In the genomic region with DNA sequence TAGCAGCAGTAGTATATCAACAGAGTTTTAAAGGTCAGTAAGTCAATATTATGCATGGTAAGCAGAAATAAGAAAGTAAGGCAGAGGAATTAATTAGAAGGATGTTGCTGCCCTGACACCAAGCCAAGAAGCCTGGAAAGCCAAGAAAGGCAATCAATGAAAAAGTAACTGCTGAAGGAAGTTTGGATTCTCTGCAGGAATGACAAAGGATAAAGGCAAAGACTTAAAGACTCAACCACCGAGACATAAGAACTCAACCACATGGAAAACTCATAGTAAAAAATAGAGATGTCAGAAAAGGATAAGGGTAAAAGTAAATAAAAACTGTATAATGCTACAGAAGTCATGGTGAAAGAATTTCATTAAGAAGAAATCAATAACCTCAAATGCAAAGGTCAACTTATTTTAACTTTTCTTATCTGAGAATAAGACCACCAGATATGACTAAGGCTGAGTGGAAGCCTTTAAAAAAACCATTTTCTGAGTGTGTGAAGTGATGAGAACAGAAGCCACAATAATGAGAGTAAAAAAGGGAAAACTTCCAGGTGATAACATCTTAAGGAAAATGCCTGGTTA, we compare ENCODE assay signal across 1 cellular context.
TF ChIP-seq lines count a peak whose summit lies in the region.

No MANE protein-coding gene starts in this region.

TF ChIP-seq in HCT116, 20 proteins besides CTCF, POLR2A, EP300 and RAD21 (continued from another document):
- TF ChIP-seq, protein P1, sequence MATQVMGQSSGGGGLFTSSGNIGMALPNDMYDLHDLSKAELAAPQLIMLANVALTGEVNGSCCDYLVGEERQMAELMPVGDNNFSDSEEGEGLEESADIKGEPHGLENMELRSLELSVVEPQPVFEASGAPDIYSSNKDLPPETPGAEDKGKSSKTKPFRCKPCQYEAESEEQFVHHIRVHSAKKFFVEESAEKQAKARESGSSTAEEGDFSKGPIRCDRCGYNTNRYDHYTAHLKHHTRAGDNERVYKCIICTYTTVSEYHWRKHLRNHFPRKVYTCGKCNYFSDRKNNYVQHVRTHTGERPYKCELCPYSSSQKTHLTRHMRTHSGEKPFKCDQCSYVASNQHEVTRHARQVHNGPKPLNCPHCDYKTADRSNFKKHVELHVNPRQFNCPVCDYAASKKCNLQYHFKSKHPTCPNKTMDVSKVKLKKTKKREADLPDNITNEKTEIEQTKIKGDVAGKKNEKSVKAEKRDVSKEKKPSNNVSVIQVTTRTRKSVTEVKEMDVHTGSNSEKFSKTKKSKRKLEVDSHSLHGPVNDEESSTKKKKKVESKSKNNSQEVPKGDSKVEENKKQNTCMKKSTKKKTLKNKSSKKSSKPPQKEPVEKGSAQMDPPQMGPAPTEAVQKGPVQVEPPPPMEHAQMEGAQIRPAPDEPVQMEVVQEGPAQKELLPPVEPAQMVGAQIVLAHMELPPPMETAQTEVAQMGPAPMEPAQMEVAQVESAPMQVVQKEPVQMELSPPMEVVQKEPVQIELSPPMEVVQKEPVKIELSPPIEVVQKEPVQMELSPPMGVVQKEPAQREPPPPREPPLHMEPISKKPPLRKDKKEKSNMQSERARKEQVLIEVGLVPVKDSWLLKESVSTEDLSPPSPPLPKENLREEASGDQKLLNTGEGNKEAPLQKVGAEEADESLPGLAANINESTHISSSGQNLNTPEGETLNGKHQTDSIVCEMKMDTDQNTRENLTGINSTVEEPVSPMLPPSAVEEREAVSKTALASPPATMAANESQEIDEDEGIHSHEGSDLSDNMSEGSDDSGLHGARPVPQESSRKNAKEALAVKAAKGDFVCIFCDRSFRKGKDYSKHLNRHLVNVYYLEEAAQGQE (IDR thresholded peaks at IDR 0.05; ENCODE audit: low read depth): no peak
- TF ChIP-seq ELF1 (IDR thresholded peaks at IDR 0.05; ENCODE audit: borderline replicate concordance, low read depth): no peak
